Comparison of ENCODE assay signal across 17 cellular contexts in genomic region chr22:37147186-37147990, GRCh38. TPM values are rescaled to one million over a fixed set of nuclear protein-coding genes. Genes with fewer than 3 reads are reported as not detected.
DNase-seq lines count a peak whose midpoint lies in the region; ATAC-seq and TF ChIP-seq lines count a peak whose summit lies in the region.
"Had no signal": no experiment of that assay in that cellular context is flagged by ENCODE, and none has a peak within 500 bp of the region (broad histone marks: within the 10 kb centered on the region; RNA-seq: fewer than 3 reads in every experiment).

No MANE protein-coding gene starts in this region.

- peak overlapping the region; percentile 93 for H3K4me3 Mint-ChIP-seq in activated T-cell treated with anti-CD3 and anti-CD28 coated beads, Interleukin-2, amount 50 U/mL, for 24 hours
- peak overlapping the region; percentile 95 for H3K4me3 Mint-ChIP-seq in activated CD4-positive, alpha-beta memory T cell treated with anti-CD3 and anti-CD28 coated beads for 36 hours
- H3K4me3 Mint-ChIP-seq in stimulated activated effector memory CD8-positive, alpha-beta T cell treated with anti-CD3 and anti-CD28 coated beads, Interleukin-12 subunit alpha, Interleukin-12 subunit beta, amount 100 ng/mL, for 72 hours = peak overlapping the region; percentile 96
- H3K4me3 Mint-ChIP-seq: endodermal cell had no signal

- TF ChIP-seq CTCF in colonic mucosa (IDR thresholded peaks at IDR 0.05) (no peak), body of pancreas (IDR thresholded peaks at IDR 0.05) (no peak)

- H3K27ac Mint-ChIP-seq in activated T-cell treated with anti-CD3 and anti-CD28 coated beads, Interleukin-2, amount 50 U/mL, for 24 hours = peak overlapping the region; percentile 98
- peak overlapping the region; percentile 95 for H3K27ac Mint-ChIP-seq in activated CD4-positive, alpha-beta memory T cell treated with anti-CD3 and anti-CD28 coated beads for 36 hours
- peak overlapping the region; percentile 98 for H3K27ac Mint-ChIP-seq in stimulated activated effector memory CD8-positive, alpha-beta T cell treated with anti-CD3 and anti-CD28 coated beads, Interleukin-12 subunit alpha, Interleukin-12 subunit beta, amount 100 ng/mL, for 72 hours
- H3K27ac Mint-ChIP-seq: endodermal cell had no signal

- intact Hi-C loops in activated CD4-positive, alpha-beta memory T cell treated with anti-CD3 and anti-CD28 coated beads for 36 hours (cut with micrococcal nuclease) = loop anchor here (1.0 to 5.0 kb wide), 2 partner anchors 8 to 95 kb away; partner anchors contain the start of gene RAC2
- intact Hi-C loops in colonic mucosa (cut with DNase I) (no loop called here), body of pancreas (cut with DNase I) (no loop called here)

- peak; percentile 17 for ATAC-seq in stimulated activated effector memory CD8-positive, alpha-beta T cell treated with anti-CD3 and anti-CD28 coated beads, Interleukin-12 subunit alpha, Interleukin-12 subunit beta, amount 100 ng/mL, for 72 hours
- ATAC-seq in body of pancreas = no peak
- no peak for ATAC-seq in HG03439 (IDR thresholded peaks at IDR 0.05; ENCODE audit: unreplicated experiment)

- H3K4me3 ChIP-seq in colonic mucosa (peak overlapping the region; percentile 7), body of pancreas (no peak overlapping the region)
- H3K4me3 ChIP-seq: cardiac muscle cell had no signal

- POLR2A ChIA-PET in activated CD4-positive, alpha-beta memory T cell treated with anti-CD3 and anti-CD28 coated beads for 36 hours (lab: Charles Lee) = interaction anchor here (0.7 to 9.0 kb wide), 12 partner anchors 9 to 95 kb away, joined by 3 to 240 read pairs (median 5); no protein-coding TSS in a partner anchor

- no peaks in the 10 kb centered on the region for H3K36me3 ChIP-seq in colonic mucosa
- no peaks in the 10 kb centered on the region for H3K36me3 ChIP-seq in body of pancreas (replicated peaks in 1 of 2; ENCODE audit: insufficient read depth in 1 of 2, low read depth in 2 of 2)
- H3K36me3 ChIP-seq: cardiac muscle cell, WERI-Rb-1 had no signal

- H3K9me3 Mint-ChIP-seq in activated T-cell treated with anti-CD3 and anti-CD28 coated beads, Interleukin-2, amount 50 U/mL, for 24 hours = peaks cover 11% of the 10 kb centered on the region
- peaks cover 10% of the 10 kb centered on the region for H3K9me3 Mint-ChIP-seq in activated CD4-positive, alpha-beta memory T cell treated with anti-CD3 and anti-CD28 coated beads for 36 hours
- peaks cover 5% of the 10 kb centered on the region for H3K9me3 Mint-ChIP-seq in stimulated activated effector memory CD8-positive, alpha-beta T cell treated with anti-CD3 and anti-CD28 coated beads, Interleukin-12 subunit alpha, Interleukin-12 subunit beta, amount 100 ng/mL, for 72 hours

- CTCF ChIA-PET in activated CD4-positive, alpha-beta memory T cell treated with anti-CD3 and anti-CD28 coated beads for 36 hours (lab: Charles Lee) = interaction anchor here (0.5 to 12.3 kb wide), 16 partner anchors 13 to 291 kb away, joined by 3 to 183 read pairs (median 4); no protein-coding TSS in a partner anchor

- H3K9ac ChIP-seq in colonic mucosa (ENCODE audit: low read depth in 2 of 2, low read length in 2 of 2) = peak overlapping the region in 1 of 2 donors; percentile 12

- H3K27ac ChIP-seq in colonic mucosa (no peak overlapping the region), body of pancreas (no peak overlapping the region)
- H3K27ac ChIP-seq: cardiac muscle cell, WERI-Rb-1 had no signal

- H3K4me1 Mint-ChIP-seq in activated T-cell treated with anti-CD3 and anti-CD28 coated beads, Interleukin-2, amount 50 U/mL, for 24 hours (ENCODE audit: low read depth) = peaks cover 80% of the 10 kb centered on the region
- peaks cover 71% of the 10 kb centered on the region for H3K4me1 Mint-ChIP-seq in activated CD4-positive, alpha-beta memory T cell treated with anti-CD3 and anti-CD28 coated beads for 36 hours (ENCODE audit: low read depth)
- H3K4me1 Mint-ChIP-seq in stimulated activated effector memory CD8-positive, alpha-beta T cell treated with anti-CD3 and anti-CD28 coated beads, Interleukin-12 subunit alpha, Interleukin-12 subunit beta, amount 100 ng/mL, for 72 hours = peaks cover 88% of the 10 kb centered on the region

- H3K9me3 ChIP-seq in colonic mucosa = no peaks in the 10 kb centered on the region
- no peaks in the 10 kb centered on the region for H3K9me3 ChIP-seq in body of pancreas

- no peaks in the 10 kb centered on the region for H3K4me1 ChIP-seq in colonic mucosa
- H3K4me1 ChIP-seq in body of pancreas = peaks cover 11% of the 10 kb centered on the region

- WGBS in body of pancreas, 2 donors = 84 to 93% methylated on average over 9 to 12 of the region's 12 CpGs

- no peaks in the 10 kb centered on the region for H3K27me3 Mint-ChIP-seq in activated T-cell treated with anti-CD3 and anti-CD28 coated beads, Interleukin-2, amount 50 U/mL, for 24 hours
- no peaks in the 10 kb centered on the region for H3K27me3 Mint-ChIP-seq in activated CD4-positive, alpha-beta memory T cell treated with anti-CD3 and anti-CD28 coated beads for 36 hours

- no peak for DNase-seq in activated T-cell treated with anti-CD3 and anti-CD28 coated beads, Interleukin-2, amount 50 U/mL, for 24 hours
- no peak for DNase-seq in activated T-cell treated with anti-CD3 and anti-CD28 coated beads for 4 hours
- peak; percentile 58 for DNase-seq in activated CD4-positive, alpha-beta memory T cell treated with anti-CD3 and anti-CD28 coated beads for 36 hours
- DNase-seq in colonic mucosa = no peak
- DNase-seq in stimulated activated effector memory CD8-positive, alpha-beta T cell treated with anti-CD3 and anti-CD28 coated beads, Interleukin-12 subunit alpha, Interleukin-12 subunit beta, amount 100 ng/mL, for 72 hours (ENCODE audit: low spot score in 2 of 2) = no peak
- DNase-seq in body of pancreas = no peak
- no peak for DNase-seq in Ammon's horn (ENCODE audit: low spot score)
- DNase-seq: endodermal cell, NCI-H1930, NCI-H526 treated with DMSO at 0.1 percent for 48 hours, nucleus accumbens, small intestine, WERI-Rb-1 had no signal

- no peak for TF ChIP-seq POLR2A in body of pancreas (IDR thresholded peaks at IDR 0.05)

- H3K27me3 ChIP-seq in colonic mucosa (no peaks in the 10 kb centered on the region), body of pancreas (no peaks in the 10 kb centered on the region)
- H3K27me3 ChIP-seq: cardiac muscle cell had no signal

- H3K36me3 Mint-ChIP-seq in activated T-cell treated with anti-CD3 and anti-CD28 coated beads, Interleukin-2, amount 50 U/mL, for 24 hours (ENCODE audit: low read depth) = peaks cover 77% of the 10 kb centered on the region
- peaks cover 74% of the 10 kb centered on the region for H3K36me3 Mint-ChIP-seq in activated CD4-positive, alpha-beta memory T cell treated with anti-CD3 and anti-CD28 coated beads for 36 hours
- peaks cover 82% of the 10 kb centered on the region for H3K36me3 Mint-ChIP-seq in stimulated activated effector memory CD8-positive, alpha-beta T cell treated with anti-CD3 and anti-CD28 coated beads, Interleukin-12 subunit alpha, Interleukin-12 subunit beta, amount 100 ng/mL, for 72 hours

RNA-seq across cellular contexts. Expression of gene IL2RB, which starts 2.3 kb away (rescaled TPM):
- 100 to 1,000 TPM; 306 to 310 TPM for total RNA-seq in activated CD4-positive, alpha-beta memory T cell treated with anti-CD3 and anti-CD28 coated beads for 36 hours
- 1 to 10 TPM; 2.0 to 2.7 TPM for total RNA-seq in colonic mucosa
- 1 to 10 TPM in 1 of 2 donors, under 1 TPM in 1; 0.78 to 2.3 TPM for total RNA-seq in body of pancreas

RNA-seq across cellular contexts. Expression of gene TMPRSS6, which starts 37.9 kb away (rescaled TPM):
- 10 to 100 TPM; 39.9 to 42.1 TPM for total RNA-seq in activated CD4-positive, alpha-beta memory T cell treated with anti-CD3 and anti-CD28 coated beads for 36 hours
- total RNA-seq in colonic mucosa = 1 to 10 TPM in 1 of 2 donors, under 1 TPM in 1; 0.10 to 1.5 TPM
- under 1 TPM; 0.33 to 0.52 TPM for total RNA-seq in body of pancreas
- total RNA-seq: cardiac muscle cell, fibroblast of villous mesenchyme, subcutaneous adipose tissue had no signal

RNA-seq across cellular contexts. Expression of gene C1QTNF6, which starts 40.7 kb away (rescaled TPM):
- 10 to 100 TPM; 11.1 to 13.0 TPM for total RNA-seq in activated CD4-positive, alpha-beta memory T cell treated with anti-CD3 and anti-CD28 coated beads for 36 hours
- total RNA-seq in colonic mucosa (10 to 100 TPM in 1 of 2 donors, 1 to 10 TPM in 1; 9.3 to 16.7 TPM), body of pancreas (1 to 10 TPM; 2.0 to 4.7 TPM)

Comparison
In these comparisons a context has a peak if more than half of its experiments do, and no peak if none do; other contexts are left out.
1. RNA of gene IL2RB, which starts 2.3 kb away (total RNA-seq): 306 to 310 TPM in activated CD4-positive, alpha-beta memory T cell treated with anti-CD3 and anti-CD28 coated beads for 36 hours; 2.0 to 2.7 TPM in colonic mucosa and 0.78 to 2.3 TPM in body of pancreas; every median in the first group is over 10 times any median in the second.
2. RNA of gene TMPRSS6, which starts 37.9 kb away (total RNA-seq): 39.9 to 42.1 TPM in activated CD4-positive, alpha-beta memory T cell treated with anti-CD3 and anti-CD28 coated beads for 36 hours; 0.10 to 1.5 TPM in colonic mucosa and 0.33 to 0.52 TPM in body of pancreas; every median in the first group is over 10 times any median in the second.
3. Peak in every context shown above with its lines, with median percentiles within 50 percentile points of each other: H3K27ac Mint-ChIP-seq and H3K4me3 Mint-ChIP-seq.